Comparison of ENCODE assay signal across 1 cellular context in the genomic region with DNA sequence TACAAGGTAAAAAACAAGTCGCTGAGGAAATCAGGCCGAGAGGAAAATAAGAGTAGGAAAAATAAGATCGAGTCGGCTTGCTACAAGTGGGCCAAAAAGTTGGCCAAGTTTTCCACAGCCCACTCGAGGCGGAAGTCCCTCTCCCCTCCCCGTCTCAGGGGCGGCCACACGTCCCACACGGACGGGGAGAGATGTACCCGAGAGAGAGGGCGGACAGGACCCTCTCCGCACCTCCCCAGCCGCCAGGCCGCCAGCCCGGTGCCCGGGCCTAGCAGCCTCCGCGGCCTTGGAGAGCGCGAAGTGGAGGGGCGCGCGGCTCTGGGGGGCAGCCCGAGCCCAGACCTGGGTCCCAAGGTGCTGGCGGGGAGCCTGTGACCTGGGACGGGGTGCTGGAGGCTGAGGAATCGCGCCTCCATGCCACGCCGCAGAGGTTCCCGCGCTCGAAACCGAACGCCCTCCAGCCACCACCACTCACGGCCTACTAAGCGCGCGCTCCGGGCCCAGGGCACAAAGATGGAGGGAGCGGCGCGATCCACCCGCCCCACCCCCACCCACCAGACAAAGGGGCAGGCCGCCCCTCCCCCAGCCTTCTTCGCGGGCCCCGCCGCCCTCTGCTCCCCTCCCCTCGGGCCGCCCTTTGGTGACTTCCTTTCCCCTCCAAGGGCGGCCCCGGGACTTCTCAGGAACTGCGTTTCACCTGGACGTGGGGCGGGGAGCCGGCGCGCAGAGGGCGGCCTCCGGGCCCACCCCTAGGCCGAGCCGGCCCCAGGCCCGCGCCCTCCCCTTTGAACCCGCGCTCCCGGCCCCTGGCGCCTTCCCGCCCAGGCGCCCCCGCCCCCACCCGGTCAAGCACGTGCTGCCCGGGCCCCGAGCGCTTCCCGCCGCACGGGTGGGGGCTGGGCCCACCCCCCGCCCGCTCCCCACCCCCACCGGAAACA.
TF ChIP-seq lines count a peak whose summit lies in the region.

No MANE protein-coding gene starts in this region.

TF ChIP-seq in K562, 482 proteins besides CTCF, POLR2A, EP300 and RAD21 (continued from another document and continues in another):
- TF ChIP-seq, protein P1, sequence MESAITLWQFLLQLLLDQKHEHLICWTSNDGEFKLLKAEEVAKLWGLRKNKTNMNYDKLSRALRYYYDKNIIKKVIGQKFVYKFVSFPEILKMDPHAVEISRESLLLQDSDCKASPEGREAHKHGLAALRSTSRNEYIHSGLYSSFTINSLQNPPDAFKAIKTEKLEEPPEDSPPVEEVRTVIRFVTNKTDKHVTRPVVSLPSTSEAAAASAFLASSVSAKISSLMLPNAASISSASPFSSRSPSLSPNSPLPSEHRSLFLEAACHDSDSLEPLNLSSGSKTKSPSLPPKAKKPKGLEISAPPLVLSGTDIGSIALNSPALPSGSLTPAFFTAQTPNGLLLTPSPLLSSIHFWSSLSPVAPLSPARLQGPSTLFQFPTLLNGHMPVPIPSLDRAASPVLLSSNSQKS (CRISPR knock-in tag; IDR thresholded peaks at IDR 0.05), result no peak
- TF ChIP-seq HNRNPUL1 (IDR thresholded peaks at IDR 0.05; ENCODE audit: low read length), result no peak
- TF ChIP-seq ZNF707 (CRISPR knock-in tag; conservative IDR thresholded peaks at IDR 0.05), result no peak
- no peak for TF ChIP-seq SMC3 (conservative IDR thresholded peaks at IDR 0.05; ENCODE audit: insufficient read depth, low read depth, low read length)
- no peak for TF ChIP-seq SRSF9 (IDR thresholded peaks at IDR 0.05; ENCODE audit: borderline replicate concordance, low read depth, low read length)
- no peak for TF ChIP-seq POU5F1 (IDR thresholded peaks at IDR 0.05; ENCODE audit: borderline replicate concordance, low read depth, low read length, partially characterized antibody)
- TF ChIP-seq, protein P2, sequence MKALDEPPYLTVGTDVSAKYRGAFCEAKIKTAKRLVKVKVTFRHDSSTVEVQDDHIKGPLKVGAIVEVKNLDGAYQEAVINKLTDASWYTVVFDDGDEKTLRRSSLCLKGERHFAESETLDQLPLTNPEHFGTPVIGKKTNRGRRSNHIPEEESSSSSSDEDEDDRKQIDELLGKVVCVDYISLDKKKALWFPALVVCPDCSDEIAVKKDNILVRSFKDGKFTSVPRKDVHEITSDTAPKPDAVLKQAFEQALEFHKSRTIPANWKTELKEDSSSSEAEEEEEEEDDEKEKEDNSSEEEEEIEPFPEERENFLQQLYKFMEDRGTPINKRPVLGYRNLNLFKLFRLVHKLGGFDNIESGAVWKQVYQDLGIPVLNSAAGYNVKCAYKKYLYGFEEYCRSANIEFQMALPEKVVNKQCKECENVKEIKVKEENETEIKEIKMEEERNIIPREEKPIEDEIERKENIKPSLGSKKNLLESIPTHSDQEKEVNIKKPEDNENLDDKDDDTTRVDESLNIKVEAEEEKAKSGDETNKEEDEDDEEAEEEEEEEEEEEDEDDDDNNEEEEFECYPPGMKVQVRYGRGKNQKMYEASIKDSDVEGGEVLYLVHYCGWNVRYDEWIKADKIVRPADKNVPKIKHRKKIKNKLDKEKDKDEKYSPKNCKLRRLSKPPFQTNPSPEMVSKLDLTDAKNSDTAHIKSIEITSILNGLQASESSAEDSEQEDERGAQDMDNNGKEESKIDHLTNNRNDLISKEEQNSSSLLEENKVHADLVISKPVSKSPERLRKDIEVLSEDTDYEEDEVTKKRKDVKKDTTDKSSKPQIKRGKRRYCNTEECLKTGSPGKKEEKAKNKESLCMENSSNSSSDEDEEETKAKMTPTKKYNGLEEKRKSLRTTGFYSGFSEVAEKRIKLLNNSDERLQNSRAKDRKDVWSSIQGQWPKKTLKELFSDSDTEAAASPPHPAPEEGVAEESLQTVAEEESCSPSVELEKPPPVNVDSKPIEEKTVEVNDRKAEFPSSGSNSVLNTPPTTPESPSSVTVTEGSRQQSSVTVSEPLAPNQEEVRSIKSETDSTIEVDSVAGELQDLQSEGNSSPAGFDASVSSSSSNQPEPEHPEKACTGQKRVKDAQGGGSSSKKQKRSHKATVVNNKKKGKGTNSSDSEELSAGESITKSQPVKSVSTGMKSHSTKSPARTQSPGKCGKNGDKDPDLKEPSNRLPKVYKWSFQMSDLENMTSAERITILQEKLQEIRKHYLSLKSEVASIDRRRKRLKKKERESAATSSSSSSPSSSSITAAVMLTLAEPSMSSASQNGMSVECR (CRISPR knock-in tag; IDR thresholded peaks at IDR 0.05), result no peak
- TF ChIP-seq GATAD2B (IDR thresholded peaks at IDR 0.05; ENCODE audit: borderline replicate concordance), result peak; percentile 65; the same call in 1 of the 2 replicates
- TF ChIP-seq, protein P3, sequence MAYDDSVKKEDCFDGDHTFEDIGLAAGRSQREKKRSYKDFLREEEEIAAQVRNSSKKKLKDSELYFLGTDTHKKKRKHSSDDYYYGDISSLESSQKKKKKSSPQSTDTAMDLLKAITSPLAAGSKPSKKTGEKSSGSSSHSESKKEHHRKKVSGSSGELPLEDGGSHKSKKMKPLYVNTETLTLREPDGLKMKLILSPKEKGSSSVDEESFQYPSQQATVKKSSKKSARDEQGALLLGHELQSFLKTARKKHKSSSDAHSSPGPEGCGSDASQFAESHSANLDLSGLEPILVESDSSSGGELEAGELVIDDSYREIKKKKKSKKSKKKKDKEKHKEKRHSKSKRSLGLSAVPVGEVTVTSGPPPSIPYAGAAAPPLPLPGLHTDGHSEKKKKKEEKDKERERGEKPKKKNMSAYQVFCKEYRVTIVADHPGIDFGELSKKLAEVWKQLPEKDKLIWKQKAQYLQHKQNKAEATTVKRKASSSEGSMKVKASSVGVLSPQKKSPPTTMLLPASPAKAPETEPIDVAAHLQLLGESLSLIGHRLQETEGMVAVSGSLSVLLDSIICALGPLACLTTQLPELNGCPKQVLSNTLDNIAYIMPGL (CRISPR knock-in tag; IDR thresholded peaks at IDR 0.05), result no peak
- TF ChIP-seq LCOR (CRISPR knock-in tag; IDR thresholded peaks at IDR 0.05), result no peak
- TF ChIP-seq ZNF347 (CRISPR knock-in tag; IDR thresholded peaks at IDR 0.05; ENCODE audit: low read depth), result no peak
- TF ChIP-seq MEF2A (IDR thresholded peaks at IDR 0.05; ENCODE audit: control insufficient read depth, low read depth, low read length), result no peak
- TF ChIP-seq SIN3A (IDR thresholded peaks at IDR 0.05; ENCODE audit: borderline replicate concordance in 2 of 2, control insufficient read depth in 1 of 2, low read depth in 2 of 2, low read length in 2 of 2), result no peak; a peak in 1 of 4 replicates
- 0 out of 2 replicates have a peak, but pooled peaks have one; percentile 30 for TF ChIP-seq GTF2A2 (tag; IDR thresholded peaks at IDR 0.05)
- TF ChIP-seq SMAD2 (IDR thresholded peaks at IDR 0.05; ENCODE audit: low read depth, low read length), result no peak
- TF ChIP-seq KLF1 (tag; IDR thresholded peaks at IDR 0.05), result no peak
- no peak for TF ChIP-seq EWSR1 (IDR thresholded peaks at IDR 0.05; ENCODE audit: borderline replicate concordance, low read depth, partially characterized antibody)
- TF ChIP-seq, protein P4, sequence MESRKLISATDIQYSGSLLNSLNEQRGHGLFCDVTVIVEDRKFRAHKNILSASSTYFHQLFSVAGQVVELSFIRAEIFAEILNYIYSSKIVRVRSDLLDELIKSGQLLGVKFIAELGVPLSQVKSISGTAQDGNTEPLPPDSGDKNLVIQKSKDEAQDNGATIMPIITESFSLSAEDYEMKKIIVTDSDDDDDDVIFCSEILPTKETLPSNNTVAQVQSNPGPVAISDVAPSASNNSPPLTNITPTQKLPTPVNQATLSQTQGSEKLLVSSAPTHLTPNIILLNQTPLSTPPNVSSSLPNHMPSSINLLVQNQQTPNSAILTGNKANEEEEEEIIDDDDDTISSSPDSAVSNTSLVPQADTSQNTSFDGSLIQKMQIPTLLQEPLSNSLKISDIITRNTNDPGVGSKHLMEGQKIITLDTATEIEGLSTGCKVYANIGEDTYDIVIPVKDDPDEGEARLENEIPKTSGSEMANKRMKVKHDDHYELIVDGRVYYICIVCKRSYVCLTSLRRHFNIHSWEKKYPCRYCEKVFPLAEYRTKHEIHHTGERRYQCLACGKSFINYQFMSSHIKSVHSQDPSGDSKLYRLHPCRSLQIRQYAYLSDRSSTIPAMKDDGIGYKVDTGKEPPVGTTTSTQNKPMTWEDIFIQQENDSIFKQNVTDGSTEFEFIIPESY (CRISPR knock-in tag; IDR thresholded peaks at IDR 0.05), result peak; percentile 97
- TF ChIP-seq CREBBP (IDR thresholded peaks at IDR 0.05; ENCODE audit: low read depth, low read length), result no peak
- TF ChIP-seq, protein P5, sequence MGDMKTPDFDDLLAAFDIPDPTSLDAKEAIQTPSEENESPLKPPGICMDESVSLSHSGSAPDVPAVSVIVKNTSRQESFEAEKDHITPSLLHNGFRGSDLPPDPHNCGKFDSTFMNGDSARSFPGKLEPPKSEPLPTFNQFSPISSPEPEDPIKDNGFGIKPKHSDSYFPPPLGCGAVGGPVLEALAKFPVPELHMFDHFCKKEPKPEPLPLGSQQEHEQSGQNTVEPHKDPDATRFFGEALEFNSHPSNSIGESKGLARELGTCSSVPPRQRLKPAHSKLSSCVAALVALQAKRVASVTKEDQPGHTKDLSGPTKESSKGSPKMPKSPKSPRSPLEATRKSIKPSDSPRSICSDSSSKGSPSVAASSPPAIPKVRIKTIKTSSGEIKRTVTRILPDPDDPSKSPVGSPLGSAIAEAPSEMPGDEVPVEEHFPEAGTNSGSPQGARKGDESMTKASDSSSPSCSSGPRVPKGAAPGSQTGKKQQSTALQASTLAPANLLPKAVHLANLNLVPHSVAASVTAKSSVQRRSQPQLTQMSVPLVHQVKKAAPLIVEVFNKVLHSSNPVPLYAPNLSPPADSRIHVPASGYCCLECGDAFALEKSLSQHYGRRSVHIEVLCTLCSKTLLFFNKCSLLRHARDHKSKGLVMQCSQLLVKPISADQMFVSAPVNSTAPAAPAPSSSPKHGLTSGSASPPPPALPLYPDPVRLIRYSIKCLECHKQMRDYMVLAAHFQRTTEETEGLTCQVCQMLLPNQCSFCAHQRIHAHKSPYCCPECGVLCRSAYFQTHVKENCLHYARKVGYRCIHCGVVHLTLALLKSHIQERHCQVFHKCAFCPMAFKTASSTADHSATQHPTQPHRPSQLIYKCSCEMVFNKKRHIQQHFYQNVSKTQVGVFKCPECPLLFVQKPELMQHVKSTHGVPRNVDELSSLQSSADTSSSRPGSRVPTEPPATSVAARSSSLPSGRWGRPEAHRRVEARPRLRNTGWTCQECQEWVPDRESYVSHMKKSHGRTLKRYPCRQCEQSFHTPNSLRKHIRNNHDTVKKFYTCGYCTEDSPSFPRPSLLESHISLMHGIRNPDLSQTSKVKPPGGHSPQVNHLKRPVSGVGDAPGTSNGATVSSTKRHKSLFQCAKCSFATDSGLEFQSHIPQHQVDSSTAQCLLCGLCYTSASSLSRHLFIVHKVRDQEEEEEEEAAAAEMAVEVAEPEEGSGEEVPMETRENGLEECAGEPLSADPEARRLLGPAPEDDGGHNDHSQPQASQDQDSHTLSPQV (IDR thresholded peaks at IDR 0.05), result 0 out of 2 replicates have a peak, but pooled peaks have one; percentile 50
- no peak for TF ChIP-seq ZKSCAN3 (CRISPR knock-in tag; IDR thresholded peaks at IDR 0.05)
- TF ChIP-seq, protein P6, sequence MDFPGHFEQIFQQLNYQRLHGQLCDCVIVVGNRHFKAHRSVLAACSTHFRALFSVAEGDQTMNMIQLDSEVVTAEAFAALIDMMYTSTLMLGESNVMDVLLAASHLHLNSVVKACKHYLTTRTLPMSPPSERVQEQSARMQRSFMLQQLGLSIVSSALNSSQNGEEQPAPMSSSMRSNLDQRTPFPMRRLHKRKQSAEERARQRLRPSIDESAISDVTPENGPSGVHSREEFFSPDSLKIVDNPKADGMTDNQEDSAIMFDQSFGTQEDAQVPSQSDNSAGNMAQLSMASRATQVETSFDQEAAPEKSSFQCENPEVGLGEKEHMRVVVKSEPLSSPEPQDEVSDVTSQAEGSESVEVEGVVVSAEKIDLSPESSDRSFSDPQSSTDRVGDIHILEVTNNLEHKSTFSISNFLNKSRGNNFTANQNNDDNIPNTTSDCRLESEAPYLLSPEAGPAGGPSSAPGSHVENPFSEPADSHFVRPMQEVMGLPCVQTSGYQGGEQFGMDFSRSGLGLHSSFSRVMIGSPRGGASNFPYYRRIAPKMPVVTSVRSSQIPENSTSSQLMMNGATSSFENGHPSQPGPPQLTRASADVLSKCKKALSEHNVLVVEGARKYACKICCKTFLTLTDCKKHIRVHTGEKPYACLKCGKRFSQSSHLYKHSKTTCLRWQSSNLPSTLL (IDR thresholded peaks at IDR 0.05), result no peak
- TF ChIP-seq, protein P7, sequence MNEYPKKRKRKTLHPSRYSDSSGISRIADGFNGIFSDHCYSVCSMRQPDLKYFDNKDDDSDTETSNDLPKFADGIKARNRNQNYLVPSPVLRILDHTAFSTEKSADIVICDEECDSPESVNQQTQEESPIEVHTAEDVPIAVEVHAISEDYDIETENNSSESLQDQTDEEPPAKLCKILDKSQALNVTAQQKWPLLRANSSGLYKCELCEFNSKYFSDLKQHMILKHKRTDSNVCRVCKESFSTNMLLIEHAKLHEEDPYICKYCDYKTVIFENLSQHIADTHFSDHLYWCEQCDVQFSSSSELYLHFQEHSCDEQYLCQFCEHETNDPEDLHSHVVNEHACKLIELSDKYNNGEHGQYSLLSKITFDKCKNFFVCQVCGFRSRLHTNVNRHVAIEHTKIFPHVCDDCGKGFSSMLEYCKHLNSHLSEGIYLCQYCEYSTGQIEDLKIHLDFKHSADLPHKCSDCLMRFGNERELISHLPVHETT (CRISPR knock-in tag; conservative IDR thresholded peaks at IDR 0.05 in 1 of 2, IDR thresholded peaks at IDR 0.05 in 1 of 2), result peak in 1 of 2 experiments; percentile 62; a peak in 1 of 4 replicates
- TF ChIP-seq ZNF695 (CRISPR knock-in tag; IDR thresholded peaks at IDR 0.05), result no peak
- TF ChIP-seq HMGN3 (IDR thresholded peaks at IDR 0.05; ENCODE audit: borderline replicate concordance, extremely low read depth, insufficient read length, low read depth, low read length), result peak; percentile 47
- TF ChIP-seq RB1 (IDR thresholded peaks at IDR 0.05; ENCODE audit: low read depth), result 0 out of 2 replicates have a peak, but pooled peaks have one; percentile 16
- TF ChIP-seq IRF2 (CRISPR knock-in tag; IDR thresholded peaks at IDR 0.05), result no peak
- TF ChIP-seq GABPB2 (CRISPR knock-in tag; conservative IDR thresholded peaks at IDR 0.05), result no peak
- no peak for TF ChIP-seq ZNF785 (CRISPR knock-in tag; IDR thresholded peaks at IDR 0.05)
- TF ChIP-seq, protein P8, sequence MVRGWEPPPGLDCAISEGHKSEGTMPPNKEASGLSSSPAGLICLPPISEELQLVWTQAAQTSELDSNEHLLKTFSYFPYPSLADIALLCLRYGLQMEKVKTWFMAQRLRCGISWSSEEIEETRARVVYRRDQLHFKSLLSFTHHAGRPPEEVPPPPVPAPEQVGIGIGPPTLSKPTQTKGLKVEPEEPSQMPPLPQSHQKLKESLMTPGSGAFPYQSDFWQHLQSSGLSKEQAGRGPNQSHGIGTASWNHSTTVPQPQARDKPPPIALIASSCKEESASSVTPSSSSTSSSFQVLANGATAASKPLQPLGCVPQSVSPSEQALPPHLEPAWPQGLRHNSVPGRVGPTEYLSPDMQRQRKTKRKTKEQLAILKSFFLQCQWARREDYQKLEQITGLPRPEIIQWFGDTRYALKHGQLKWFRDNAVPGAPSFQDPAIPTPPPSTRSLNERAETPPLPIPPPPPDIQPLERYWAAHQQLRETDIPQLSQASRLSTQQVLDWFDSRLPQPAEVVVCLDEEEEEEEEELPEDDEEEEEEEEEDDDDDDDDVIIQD (CRISPR knock-in tag; IDR thresholded peaks at IDR 0.05), result no peak; the same call in 1 of the 2 replicates
- TF ChIP-seq LARP7 (IDR thresholded peaks at IDR 0.05), result no peak
- TF ChIP-seq ZNF165 (CRISPR knock-in tag; IDR thresholded peaks at IDR 0.05; ENCODE audit: borderline replicate concordance), result no peak
- TF ChIP-seq ZNF217 (CRISPR knock-in tag; IDR thresholded peaks at IDR 0.05), result no peak
- TF ChIP-seq RBM25 (IDR thresholded peaks at IDR 0.05; ENCODE audit: low read depth, low read length, severe bottlenecking), result no peak
- no peak for TF ChIP-seq NBN (IDR thresholded peaks at IDR 0.05; ENCODE audit: low read depth)
